Comparison of ENCODE assay signal across 1 cellular context in the genomic region with DNA sequence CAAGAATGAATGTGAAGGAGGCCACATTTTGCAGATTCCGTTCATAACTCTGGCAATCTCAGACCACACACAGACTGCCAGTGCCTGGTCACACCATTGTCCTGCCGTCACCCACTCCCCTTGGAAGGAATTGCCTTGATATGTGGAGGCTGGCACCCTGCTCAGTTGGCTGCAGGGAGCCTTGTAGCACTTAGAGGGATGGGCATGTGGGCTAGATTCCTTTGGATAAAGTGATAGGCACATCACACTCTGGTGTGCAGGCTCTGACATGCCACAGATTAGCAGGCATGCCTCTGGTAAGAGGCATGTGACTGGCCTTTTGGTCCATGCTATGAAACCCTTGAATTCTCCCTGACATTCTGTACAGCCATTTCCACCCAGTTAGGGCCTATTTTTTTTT.
TF ChIP-seq lines count a peak whose summit lies in the region.

No MANE protein-coding gene starts in this region.

TF ChIP-seq in H1, 55 proteins besides CTCF, POLR2A, EP300 and RAD21:
- TF ChIP-seq EGR1 (IDR thresholded peaks at IDR 0.05; ENCODE audit: borderline replicate concordance, low read depth, low read length) (no peak), MAFK (IDR thresholded peaks at IDR 0.05; ENCODE audit: low read depth, low read length) (no peak), RBBP5 (IDR thresholded peaks at IDR 0.05; ENCODE audit: borderline replicate concordance, low read depth, low read length) (no peak), GTF2F1 (IDR thresholded peaks at IDR 0.05; ENCODE audit: borderline replicate concordance, low read depth, low read length) (no peak), CHD2 (IDR thresholded peaks at IDR 0.05; ENCODE audit: low read length) (no peak), TCF12 (IDR thresholded peaks at IDR 0.05; ENCODE audit: low read depth, low read length) (no peak), HDAC6 (IDR thresholded peaks at IDR 0.05; ENCODE audit: low read depth, low read length) (no peak), JUN (IDR thresholded peaks at IDR 0.05; ENCODE audit: low read depth, low read length) (no peak), SRF (IDR thresholded peaks at IDR 0.05; ENCODE audit: low read depth, low read length) (no peak), SIRT6 (IDR thresholded peaks at IDR 0.05; ENCODE audit: low read length) (no peak), NRF1 (IDR thresholded peaks at IDR 0.05; ENCODE audit: low read depth, low read length) (no peak), CEBPB (IDR thresholded peaks at IDR 0.05; ENCODE audit: low read depth, low read length) (no peak), KDM1A (IDR thresholded peaks at IDR 0.05; ENCODE audit: borderline replicate concordance, low read length) (no peak), PHF8 (conservative IDR thresholded peaks at IDR 0.05; ENCODE audit: low read depth, low read length) (no peak), SIX5 (IDR thresholded peaks at IDR 0.05; ENCODE audit: low read depth, low read length) (no peak), SAP30 (IDR thresholded peaks at IDR 0.05; ENCODE audit: insufficient read depth, insufficient replicate concordance, low read length) (no peak)
TF ChIP-seq in H1: peak in this region for 0.
